9 cellular contexts compared by ENCODE assay signal in the genomic region with DNA sequence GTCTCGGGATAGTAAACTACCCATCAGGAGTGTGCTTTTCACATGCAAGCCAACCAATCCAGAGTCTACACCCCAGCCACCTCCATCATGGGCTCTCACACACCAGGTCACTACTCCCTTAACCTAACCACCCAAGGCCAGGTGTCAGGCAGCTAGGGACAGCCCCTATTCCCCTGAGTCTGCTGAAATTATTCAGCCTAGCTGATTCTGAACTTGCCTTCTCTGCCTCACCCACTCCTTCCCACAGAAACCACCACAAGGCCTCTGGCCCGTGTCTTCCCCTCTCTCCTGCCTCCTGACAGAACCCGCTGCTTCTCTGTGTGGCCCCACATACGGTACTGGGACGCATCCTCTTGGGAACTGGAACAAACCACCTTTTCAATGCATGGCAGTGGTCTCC.
DNase-seq lines count a peak whose midpoint lies in the region; ATAC-seq and TF ChIP-seq lines count a peak whose summit lies in the region.
"Had no signal": no experiment of that assay in that cellular context is flagged by ENCODE, and none has a peak within 500 bp of the region (broad histone marks: within the 10 kb centered on the region; RNA-seq: fewer than 3 reads in every experiment).

No MANE protein-coding gene starts in this region.

- no peak overlapping the region for H3K27ac Mint-ChIP-seq in memory B cell

- peaks cover 22% of the 10 kb centered on the region for H3K4me1 Mint-ChIP-seq in memory B cell

- H3K9me3 Mint-ChIP-seq in memory B cell, result no peaks in the 10 kb centered on the region

- intact Hi-C loops in sciatic nerve (cut with DNase I), result no loop called here

- no peak for TF ChIP-seq POLR2A in erythroblast (IDR thresholded peaks at IDR 0.05; ENCODE audit: low read length)

- H3K27me3 Mint-ChIP-seq in memory B cell, result peaks cover 25% of the 10 kb centered on the region

- no peak for DNase-seq in memory B cell (ENCODE audit: low spot score in 2 of 2)
- DNase-seq in erythroblast (lab: John Stamatoyannopoulos, UW), result no peak
- no peak for DNase-seq in activated CD4-positive, alpha-beta T cell treated with anti-CD3 and anti-CD28 coated beads for 1 hour
- DNase-seq in activated CD4-positive, alpha-beta T cell treated with anti-CD3 and anti-CD28 coated beads for 4 hours, result no peak
- DNase-seq in sciatic nerve (ENCODE audit: low spot score), result no peak
- DNase-seq: DMS153 had no signal

- ATAC-seq in GM18520 (IDR thresholded peaks at IDR 0.05; ENCODE audit: unreplicated experiment), result peak; percentile 99
- peak; percentile 98 for ATAC-seq in GM21390 (IDR thresholded peaks at IDR 0.05; ENCODE audit: unreplicated experiment)
- peak; percentile 100 for ATAC-seq in HG03095 (IDR thresholded peaks at IDR 0.05; ENCODE audit: unreplicated experiment)
- peak; percentile 93 for ATAC-seq in memory B cell (ENCODE audit: low read depth)
- ATAC-seq in sciatic nerve, result no peak

- H3K4me3 Mint-ChIP-seq in memory B cell, result no peak overlapping the region

- no peaks in the 10 kb centered on the region for H3K36me3 Mint-ChIP-seq in memory B cell
